Comparison of ENCODE assay signal across 18 cellular contexts in genomic region chr6:167547751-167548150, GRCh38.
DNase-seq lines count a peak whose midpoint lies in the region; ATAC-seq and TF ChIP-seq lines count a peak whose summit lies in the region.
"Had no signal": no experiment of that assay in that cellular context is flagged by ENCODE, and none has a peak within 500 bp of the region (broad histone marks: within the 10 kb centered on the region; RNA-seq: fewer than 3 reads in every experiment).

No MANE protein-coding gene starts in this region.

- H3K14ac ChIP-seq in mesenchymal stem cell (ENCODE audit: low read length in 2 of 2): no peak overlapping the region

- no peak overlapping the region for H3K4me3 ChIP-seq in BLaER1
- H3K4me3 ChIP-seq in NB4 (ENCODE audit: low read depth, low read length): no peak overlapping the region
- H3K4me3 ChIP-seq in mesenchymal stem cell (ENCODE audit: insufficient read depth in 1 of 2, low read depth in 1 of 2, low read length in 2 of 2): no peak overlapping the region
- H3K4me3 ChIP-seq: gastrocnemius medialis, GM23248 had no signal

- peak overlapping the region; percentile 44; the same call in 1 of the 2 replicates for H3K27ac ChIP-seq in BLaER1
- H3K27ac ChIP-seq in mesenchymal stem cell (ENCODE audit: low read length, poor library complexity, severe bottlenecking): no peak overlapping the region
- H3K27ac ChIP-seq: GM23248 had no signal

- H3K27ac Mint-ChIP-seq in chondrocyte (ENCODE audit: unreplicated experiment): peak overlapping the region; percentile 65
- H3K27ac Mint-ChIP-seq: activated CD8-positive, alpha-beta T cell treated with anti-CD3 and anti-CD28 coated beads for 36 hours; activated T-cell treated with anti-CD3 and anti-CD28 coated beads, Interleukin-2, amount 50 U/mL, for 24 hours; T-helper 1 cell treated with Interleukin-12 subunit alpha and Interleukin-12 subunit beta and Interleukin-4 antibody, amounts not matched to agents 30 μg/mL and 1 μg/mL, for 36 hours had no signal

- ATAC-seq in stimulated activated naive CD8-positive, alpha-beta T cell treated with anti-CD3 and anti-CD28 coated beads, Interleukin-15, Interleukin-2, amounts not matched to agents 100 U/mL and 50 U/mL, for 24 hours: no peak
- no peak for ATAC-seq in GM19324 (IDR thresholded peaks at IDR 0.05; ENCODE audit: low FRiP score, unreplicated experiment)
- ATAC-seq: activated CD8-positive, alpha-beta T cell treated with anti-CD3 and anti-CD28 coated beads for 36 hours; gastrocnemius medialis; right cardiac atrium had no signal

- H3K4me1 ChIP-seq in BLaER1 (peaks cover 88% of the 10 kb centered on the region), mesenchymal stem cell (ENCODE audit: control insufficient read depth, insufficient read depth, low read depth, low read length) (peaks cover 10% of the 10 kb centered on the region)

- H4K91ac ChIP-seq in mesenchymal stem cell (ENCODE audit: low read length): no peak overlapping the region

- H2BK12ac ChIP-seq in mesenchymal stem cell (ENCODE audit: low read length in 2 of 2): no peak overlapping the region

- no peaks in the 10 kb centered on the region for H3K36me3 Mint-ChIP-seq in chondrocyte (ENCODE audit: low read depth)

- H3K4me2 ChIP-seq in BLaER1 (peak overlapping the region; percentile 71), mesenchymal stem cell (ENCODE audit: low read length, poor library complexity, severe bottlenecking) (no peak overlapping the region)

- TF ChIP-seq CTCF in NB4 (IDR thresholded peaks at IDR 0.05; ENCODE audit: low read depth, low read length) (no peak), chondrocyte (IDR thresholded peaks at IDR 0.05) (no peak)

- H2BK120ac ChIP-seq in mesenchymal stem cell (ENCODE audit: low read depth, low read length): no peak overlapping the region

- no peak overlapping the region for H2AFZ ChIP-seq in mesenchymal stem cell (ENCODE audit: low read depth, low read length)
- H2AFZ ChIP-seq: GM23248 had no signal

- no peaks in the 10 kb centered on the region for H3K79me1 ChIP-seq in mesenchymal stem cell (replicated peaks; ENCODE audit: low read length, poor library complexity, severe bottlenecking)

- H3K18ac ChIP-seq in mesenchymal stem cell (ENCODE audit: low read depth in 1 of 2, low read length in 2 of 2): no peak overlapping the region

- H3K4me1 Mint-ChIP-seq in chondrocyte (ENCODE audit: low read depth): peaks cover 28% of the 10 kb centered on the region

- WGBS in mesenchymal stem cell: 49% methylated on average over 7 of the region's 7 CpGs

- H2BK5ac ChIP-seq in mesenchymal stem cell (ENCODE audit: low read depth, low read length, poor library complexity, severe bottlenecking): no peak overlapping the region

- H3K36me3 ChIP-seq in BLaER1 (no peaks in the 10 kb centered on the region), mesenchymal stem cell (ENCODE audit: control insufficient read depth in 1 of 2, insufficient read depth in 2 of 2, low read depth in 1 of 2, low read length in 2 of 2) (no peaks in the 10 kb centered on the region)
- H3K36me3 ChIP-seq: gastrocnemius medialis had no signal

- H3K27me3 Mint-ChIP-seq in chondrocyte (ENCODE audit: low read depth): peaks cover 3% of the 10 kb centered on the region
- H3K27me3 Mint-ChIP-seq: activated CD8-positive, alpha-beta T cell treated with anti-CD3 and anti-CD28 coated beads for 36 hours; activated T-cell treated with anti-CD3 and anti-CD28 coated beads, Interleukin-2, amount 50 U/mL, for 24 hours had no signal

- no peak overlapping the region for H2AK5ac ChIP-seq in mesenchymal stem cell (ENCODE audit: low read length, severe bottlenecking)

- no peak overlapping the region for H3K4ac ChIP-seq in mesenchymal stem cell (ENCODE audit: low read depth in 1 of 2, low read length in 2 of 2)

- no peak overlapping the region for H3K23ac ChIP-seq in mesenchymal stem cell (ENCODE audit: low read length in 2 of 2)

- no peaks in the 10 kb centered on the region for H4K20me1 ChIP-seq in BLaER1

- H3K9me3 ChIP-seq in BLaER1 (no peaks in the 10 kb centered on the region), mesenchymal stem cell (ENCODE audit: control insufficient read depth, low read length) (no peaks in the 10 kb centered on the region)
- H3K9me3 ChIP-seq: gastrocnemius medialis had no signal

- H3K4me3 Mint-ChIP-seq in chondrocyte (ENCODE audit: unreplicated experiment): no peak overlapping the region
- H3K4me3 Mint-ChIP-seq: activated CD8-positive, alpha-beta T cell treated with anti-CD3 and anti-CD28 coated beads for 36 hours; activated T-cell treated with anti-CD3 and anti-CD28 coated beads, Interleukin-2, amount 50 U/mL, for 24 hours; T-helper 1 cell treated with Interleukin-12 subunit alpha and Interleukin-12 subunit beta and Interleukin-4 antibody, amounts not matched to agents 30 μg/mL and 1 μg/mL, for 36 hours had no signal

- no peak overlapping the region for H2BK15ac ChIP-seq in mesenchymal stem cell (ENCODE audit: low read depth, poor library complexity, severe bottlenecking)

- TF ChIP-seq POLR2A in NB4 (IDR thresholded peaks at IDR 0.05; ENCODE audit: extremely low read depth, insufficient read length): no peak

- DNase-seq in NB4 (ENCODE audit: low read depth) (peak; percentile 21), chondrocyte (ENCODE audit: low spot score) (no peak), mesenchymal stem cell (peak; percentile 26), cerebellum (ENCODE audit: low spot score) (no peak), middle frontal gyrus (ENCODE audit: extremely low spot score, low spot score) (no peak)
- DNase-seq in stimulated activated naive CD8-positive, alpha-beta T cell treated with anti-CD3 and anti-CD28 coated beads, Interleukin-15, Interleukin-2, amounts not matched to agents 100 U/mL and 50 U/mL, for 24 hours: no peak
- DNase-seq: activated CD8-positive, alpha-beta T cell treated with anti-CD3 and anti-CD28 coated beads for 36 hours; activated naive CD4-positive, alpha-beta T cell treated with Interleukin-2 at 50 U/mL for 16 hours; activated T-cell treated with anti-CD3 and anti-CD28 coated beads, Interleukin-2, amount 50 U/mL, for 24 hours; anterior cingulate cortex; gastrocnemius medialis; GM23248; NCI-H1436; right cardiac atrium; SHP77 had no signal

- no peaks in the 10 kb centered on the region for H3K9me3 Mint-ChIP-seq in chondrocyte (ENCODE audit: low read depth)
- H3K9me3 Mint-ChIP-seq: activated CD8-positive, alpha-beta T cell treated with anti-CD3 and anti-CD28 coated beads for 36 hours; activated T-cell treated with anti-CD3 and anti-CD28 coated beads, Interleukin-2, amount 50 U/mL, for 24 hours; T-helper 1 cell treated with Interleukin-12 subunit alpha and Interleukin-12 subunit beta and Interleukin-4 antibody, amounts not matched to agents 30 μg/mL and 1 μg/mL, for 36 hours had no signal

- H3K9ac ChIP-seq in BLaER1: no peak overlapping the region
- no peak overlapping the region for H3K9ac ChIP-seq in mesenchymal stem cell (ENCODE audit: low read length)
- H3K9ac ChIP-seq: GM23248 had no signal

- H4K8ac ChIP-seq in mesenchymal stem cell (ENCODE audit: low read length): no peak overlapping the region

- H3K27me3 ChIP-seq in BLaER1 (no peaks in the 10 kb centered on the region), mesenchymal stem cell (ENCODE audit: control insufficient read depth in 1 of 2, insufficient read depth in 1 of 2, low read length in 2 of 2) (peaks cover 0 to 15% of the 10 kb centered on the region in 2 experiments)
- H3K27me3 ChIP-seq: gastrocnemius medialis had no signal

Comparison
In these comparisons a context has a peak if more than half of its experiments do, and no peak if none do; other contexts are left out.
1. DNase-seq: peak in NB4 (single experiment) and mesenchymal stem cell (single experiment); none in chondrocyte (single experiment), cerebellum (single experiment), stimulated activated naive CD8-positive, alpha-beta T cell treated with anti-CD3 and anti-CD28 coated beads, Interleukin-15, Interleukin-2, amounts not matched to agents 100 U/mL and 50 U/mL, for 24 hours (single experiment) and middle frontal gyrus (single experiment).